In genomic region chr2:162221064-162221463, GRCh38 we compare ENCODE assay signal across 1 cellular context.
TF ChIP-seq lines count a peak whose summit lies in the region.

No MANE protein-coding gene starts in this region.

TF ChIP-seq in GM23338, 12 proteins besides CTCF, POLR2A, EP300 and RAD21 (continued from another document):
- 0 out of 2 replicates have a peak, but pooled peaks have one; percentile 10 for TF ChIP-seq ZNF462 (CRISPR knock-in tag; IDR thresholded peaks at IDR 0.05)
